ENCODE assay signal across 28 cellular contexts in genomic region chrY:7781501-7781900, GRCh38.
"Had no signal": no experiment of that assay in that cellular context is flagged by ENCODE, and none has a peak within 500 bp of the region (broad histone marks: within the 10 kb centered on the region; RNA-seq: fewer than 3 reads in every experiment).

No MANE protein-coding gene starts in this region.

- H3K9me3 ChIP-seq: Peyer's patch, SJCRH30 had no signal

- H3K27me3 ChIP-seq: Peyer's patch, SJCRH30 had no signal

- H3K36me3 ChIP-seq: Peyer's patch, SJCRH30, WERI-Rb-1 had no signal

- H3K4me1 ChIP-seq: Peyer's patch, SJCRH30 had no signal

- DNase-seq: activated CD4-positive, alpha-beta memory T cell treated with anti-CD3 and anti-CD28 coated beads, Interleukin-2, amount 10 ng/mL, durations not matched to agents 7 days and 5 days; activated CD4-positive, alpha-beta T cell treated with anti-CD3 and anti-CD28 coated beads for 1 hour; activated CD4-positive, alpha-beta T cell treated with anti-CD3 and anti-CD28 coated beads for 48 hours; activated CD4-positive, CD25-positive, alpha-beta regulatory T cell; activated CD8-positive, alpha-beta memory T cell treated with anti-CD3 and anti-CD28 coated beads for 24 hours; activated CD8-positive, alpha-beta memory T cell treated with anti-CD3 and anti-CD28 coated beads, Interleukin-2, amount 10 ng/mL, durations not matched to agents 7 days and 5 days; activated CD8-positive, alpha-beta memory T cell treated with anti-CD3 and anti-CD28 coated beads, Interleukin-2, amount 50 U/mL, for 48 hours; activated effector memory CD4-positive, alpha-beta T cell treated with Interleukin-2 at 50 U/mL for 16 hours; activated naive CD4-positive, alpha-beta T cell treated with anti-CD3 and anti-CD28 coated beads, Interleukin-2, amount 10 ng/mL, durations not matched to agents 7 days and 5 days; activated naive CD8-positive, alpha-beta T cell treated with anti-CD3 and anti-CD28 coated beads, Interleukin-2, amount 50 U/mL, for 24 hours; activated T-cell treated with anti-CD3 and anti-CD28 coated beads, Interleukin-2, amount 50 U/mL, for 48 hours; anterior cingulate cortex; central memory CD4-positive, alpha-beta T cell; NCI-H1048; NCI-H1105 treated with DMSO at 0.1 percent for 48 hours; NCI-H1436; NCI-H1694; NCI-H2029; NCI-H345; NCI-H524 treated with DMSO at 0.1 percent for 48 hours; NK-92 treated with Interleukin-12 subunit alpha and Interleukin-12 subunit beta, amount 100 ng/mL, for 24 hours; PC-3; Peyer's patch; SHP77; SJCRH30; T1000; WERI-Rb-1 had no signal

- H3K27ac ChIP-seq: Peyer's patch, SJCRH30, SK-N-MC, WERI-Rb-1 had no signal

- H3K4me3 ChIP-seq: Peyer's patch, SJCRH30, SK-N-MC had no signal

- ATAC-seq: activated CD8-positive, alpha-beta memory T cell treated with anti-CD3 and anti-CD28 coated beads, Interleukin-2, amount 10 ng/mL, durations not matched to agents 7 days and 5 days; activated naive CD8-positive, alpha-beta T cell treated with anti-CD3 and anti-CD28 coated beads, Interleukin-2, amount 50 U/mL, for 24 hours; PC-3 had no signal
